ENCODE assay signal across 10 cellular contexts in the genomic region with DNA sequence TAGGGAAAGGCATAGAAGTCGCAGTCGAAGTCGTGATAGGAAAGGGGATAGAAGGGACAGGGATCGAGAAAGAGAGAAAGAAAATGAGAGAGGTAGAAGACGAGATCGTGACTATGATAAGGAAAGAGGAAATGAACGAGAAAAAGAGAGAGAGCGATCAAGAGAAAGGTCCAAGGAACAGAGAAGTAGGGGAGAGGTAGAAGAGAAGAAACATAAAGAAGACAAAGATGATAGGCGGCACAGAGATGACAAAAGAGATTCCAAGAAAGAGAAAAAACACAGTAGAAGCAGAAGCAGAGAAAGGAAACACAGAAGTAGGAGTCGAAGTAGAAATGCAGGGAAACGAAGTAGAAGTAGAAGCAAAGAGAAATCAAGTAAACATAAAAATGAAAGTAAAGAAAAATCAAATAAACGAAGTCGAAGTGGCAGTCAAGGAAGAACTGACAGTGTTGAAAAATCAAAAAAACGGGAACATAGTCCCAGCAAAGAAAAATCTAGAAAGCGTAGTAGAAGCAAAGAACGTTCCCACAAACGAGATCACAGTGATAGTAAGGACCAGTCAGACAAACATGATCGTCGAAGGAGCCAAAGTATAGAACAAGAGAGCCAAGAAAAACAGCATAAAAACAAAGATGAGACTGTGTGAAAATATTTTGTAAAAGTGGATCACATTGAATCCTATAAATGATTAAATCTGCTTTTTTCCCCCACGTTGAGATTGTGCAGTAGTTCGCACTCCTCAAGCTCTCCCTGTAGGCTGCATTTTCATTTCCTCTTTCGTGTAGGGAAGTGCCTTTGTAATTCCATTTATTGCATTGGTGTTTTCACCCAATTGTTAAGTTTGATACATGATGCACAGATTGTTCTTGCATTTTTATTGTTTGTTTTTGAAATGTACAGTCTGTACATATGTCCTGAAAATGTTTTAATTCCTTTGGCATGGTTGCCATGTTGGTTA. TPM values are rescaled to one million over a fixed set of nuclear protein-coding genes. Genes with fewer than 3 reads are reported as not detected.
DNase-seq lines count a peak whose midpoint lies in the region; ATAC-seq and TF ChIP-seq lines count a peak whose summit lies in the region.
"Had no signal": no experiment of that assay in that cellular context is flagged by ENCODE, and none has a peak within 500 bp of the region (broad histone marks: within the 10 kb centered on the region; RNA-seq: fewer than 3 reads in every experiment).

No MANE protein-coding gene starts in this region.

- no peak for DNase-seq in CD4-positive, alpha-beta memory T cell
- DNase-seq in IMR-90 (no peak), naive B cell (no peak), HuH-7 (ENCODE audit: low spot score) (no peak), H4 (ENCODE audit: low spot score) (no peak)
- DNase-seq in activated naive CD4-positive, alpha-beta T cell treated with anti-CD3 and anti-CD28 coated beads, Interleukin-2, amount 50 U/mL, for 72 hours (ENCODE audit: low spot score in 2 of 2) = no peak
- DNase-seq in NK-92 treated with Interleukin-12 subunit alpha and Interleukin-12 subunit beta, amount 100 ng/mL, for 24 hours (lab: John Stamatoyannopoulos, UW) = no peak
- DNase-seq: mesendoderm, NCI-H345 had no signal

- no peak overlapping the region for H4K8ac ChIP-seq in IMR-90 (ENCODE audit: low read depth in 2 of 2, low read length in 2 of 2)

- H3K27ac ChIP-seq in CD4-positive, alpha-beta memory T cell (ENCODE audit: low read depth, low read length) = peak overlapping the region; percentile 27
- no peak overlapping the region for H3K27ac ChIP-seq in IMR-90 (ENCODE audit: insufficient read depth, low read length)

- ATAC-seq in IMR-90 (ENCODE audit: low read depth) = no peak
- ATAC-seq in activated naive CD4-positive, alpha-beta T cell treated with anti-CD3 and anti-CD28 coated beads, Interleukin-2, amount 50 U/mL, for 72 hours = no peak
- peak; percentile 24 to 49 for ATAC-seq in naive B cell (ENCODE audit: low read depth in 2 of 2)

- H3K27me3 Mint-ChIP-seq in CD4-positive, alpha-beta memory T cell = no peaks in the 10 kb centered on the region
- H3K27me3 Mint-ChIP-seq in naive B cell = no peaks in the 10 kb centered on the region

- H3K4me1 ChIP-seq in CD4-positive, alpha-beta memory T cell (ENCODE audit: insufficient read depth, low read length) = peaks cover 86% of the 10 kb centered on the region
- H3K4me1 ChIP-seq in IMR-90 (ENCODE audit: control insufficient read depth, insufficient read depth, low read length) = peaks cover 3% of the 10 kb centered on the region; the same call in 1 of the 2 replicates

- H3K27me3 ChIP-seq in CD4-positive, alpha-beta memory T cell (ENCODE audit: insufficient read depth, low read length) = no peaks in the 10 kb centered on the region
- H3K27me3 ChIP-seq in IMR-90 (ENCODE audit: control insufficient read depth, insufficient read depth, low read length) = no peaks in the 10 kb centered on the region

- H4K5ac ChIP-seq in IMR-90 (ENCODE audit: low read depth, low read length) = no peak overlapping the region

- dilution Hi-C loops in IMR-90 (cut with HindIII; ENCODE audit: low sequenced_read_pairs, unreplicated experiment) = no loop called here

- H3K9me3 Mint-ChIP-seq in CD4-positive, alpha-beta memory T cell = no peaks in the 10 kb centered on the region
- no peaks in the 10 kb centered on the region for H3K9me3 Mint-ChIP-seq in activated naive CD4-positive, alpha-beta T cell treated with anti-CD3 and anti-CD28 coated beads, Interleukin-2, amount 50 U/mL, for 72 hours
- no peaks in the 10 kb centered on the region for H3K9me3 Mint-ChIP-seq in naive B cell

- TSS peak; percentile 73 for BruUV-seq in IMR-90 (replicated peaks; lab: Mats Ljungman, UMichigan)

- intact Hi-C loops in CD4-positive, alpha-beta memory T cell (cut with micrococcal nuclease) = no loop called here
- intact Hi-C loops in IMR-90 (cut with micrococcal nuclease) = loop anchor here (10.0 kb wide), 1 partner anchor 105 kb away; no protein-coding TSS in a partner anchor

- peak overlapping the region; percentile 75 to 89 (median 82) for H3K4me3 Mint-ChIP-seq in CD4-positive, alpha-beta memory T cell
- H3K4me3 Mint-ChIP-seq in naive B cell = no peak overlapping the region

- no peak overlapping the region for H2BK5ac ChIP-seq in IMR-90 (ENCODE audit: low read depth, low read length, poor library complexity, severe bottlenecking)

- 90 to 100% methylated on average over 4 to 11 of the region's 22 CpGs for WGBS in IMR-90 (ENCODE audit: extremely low coverage in 2 of 2, insufficient read length in 1 of 2), 2 experiments

- POLR2A ChIA-PET in CD4-positive, alpha-beta memory T cell (lab: Charles Lee; ENCODE audit: partially characterized antibody) = interaction anchor here (1.3 kb wide), 1 partner anchor 7 kb away, joined by 7 read pairs; a partner anchor contains a TSS
- POLR2A ChIA-PET in IMR-90 (lab: Charles Lee; ENCODE audit: unreplicated experiment) = no interaction called here

- no peak overlapping the region for H2BK20ac ChIP-seq in IMR-90 (ENCODE audit: low read depth, low read length)

- H2AK5ac ChIP-seq in IMR-90 (ENCODE audit: low read depth, low read length) = no peak overlapping the region

- peaks cover 4% of the 10 kb centered on the region; the same call in 1 of the 2 replicates for H3K9me1 ChIP-seq in IMR-90 (ENCODE audit: insufficient read depth, low read length)

- H2BK120ac ChIP-seq in IMR-90 (ENCODE audit: low read depth, low read length) = no peak overlapping the region

- TF ChIP-seq POLR2A in IMR-90 (IDR thresholded peaks at IDR 0.05; ENCODE audit: low read depth, low read length) = no peak

- no peak overlapping the region for H3K14ac ChIP-seq in IMR-90 (replicated peaks; ENCODE audit: low read depth, low read length)

- H3K9me3 ChIP-seq in CD4-positive, alpha-beta memory T cell (ENCODE audit: control insufficient read depth in 1 of 2, low read length in 2 of 2) = no peaks in the 10 kb centered on the region
- H3K9me3 ChIP-seq in IMR-90 (ENCODE audit: control insufficient read depth, insufficient read depth, low read length) = no peaks in the 10 kb centered on the region

- CTCF ChIA-PET in CD4-positive, alpha-beta memory T cell (lab: Charles Lee; ENCODE audit: partially characterized antibody) = no interaction called here
- CTCF ChIA-PET in IMR-90 (lab: Yijun Ruan, JAX) = no interaction called here

- peaks cover 8% of the 10 kb centered on the region for H4K20me1 ChIP-seq in IMR-90 (ENCODE audit: insufficient read depth, low read length)

- no peak overlapping the region for H2AFZ ChIP-seq in IMR-90 (replicated peaks; ENCODE audit: low read length, poor library complexity)

- H3K27ac Mint-ChIP-seq in CD4-positive, alpha-beta memory T cell = peak overlapping the region; percentile 87 to 97 (median 95)
- peak overlapping the region; percentile 3 to 45 for H3K27ac Mint-ChIP-seq in activated naive CD4-positive, alpha-beta T cell treated with anti-CD3 and anti-CD28 coated beads, Interleukin-2, amount 50 U/mL, for 72 hours
- peak overlapping the region; percentile 20 to 71 (median 46) for H3K27ac Mint-ChIP-seq in naive B cell

- peaks cover 61 to 72% of the 10 kb centered on the region in 2 donors for H3K36me3 Mint-ChIP-seq in CD4-positive, alpha-beta memory T cell
- peaks cover 28 to 50% of the 10 kb centered on the region in 2 donors for H3K36me3 Mint-ChIP-seq in activated naive CD4-positive, alpha-beta T cell treated with anti-CD3 and anti-CD28 coated beads, Interleukin-2, amount 50 U/mL, for 72 hours
- H3K36me3 Mint-ChIP-seq in naive B cell = peaks cover 17 to 38% of the 10 kb centered on the region in 2 donors

- in situ Hi-C loops in IMR-90 (cut with MboI; ENCODE audit: low sequenced_read_pairs) = loop anchor here (10.0 kb wide), 1 partner anchor 195 kb away; no protein-coding TSS in a partner anchor

- peaks cover 55% of the 10 kb centered on the region for H3K36me3 ChIP-seq in CD4-positive, alpha-beta memory T cell (ENCODE audit: insufficient read depth, low read length)
- peaks cover 28% of the 10 kb centered on the region for H3K36me3 ChIP-seq in IMR-90 (ENCODE audit: control insufficient read depth, insufficient read depth, low read length)

- H2BK15ac ChIP-seq in IMR-90 (ENCODE audit: low read depth, low read length) = no peak overlapping the region

- no peak overlapping the region for H3K23ac ChIP-seq in IMR-90 (ENCODE audit: low read depth, low read length)

- TF ChIP-seq CTCF in IMR-90 (conservative IDR thresholded peaks at IDR 0.05; ENCODE audit: low read depth, low read length) = no peak

- TF ChIP-seq RAD21 in IMR-90 (IDR thresholded peaks at IDR 0.05; ENCODE audit: low read length) = no peak

- H3K4me1 Mint-ChIP-seq in CD4-positive, alpha-beta memory T cell = peaks cover 45 to 83% (median 65%) of the 10 kb centered on the region in 4 donors
- peaks cover 20 to 26% (median 21%) of the 10 kb centered on the region in 3 donors for H3K4me1 Mint-ChIP-seq in naive B cell

- H3K4ac ChIP-seq in IMR-90 (ENCODE audit: low read depth, low read length) = no peak overlapping the region

- H3K79me1 ChIP-seq in IMR-90 (ENCODE audit: low read depth in 1 of 2, low read length in 2 of 2) = peaks cover 11 to 23% of the 10 kb centered on the region in 2 experiments

- no peak overlapping the region for H3K4me3 ChIP-seq in CD4-positive, alpha-beta memory T cell (ENCODE audit: low read length in 2 of 2)
- H3K4me3 ChIP-seq in IMR-90 (ENCODE audit: insufficient read depth, low read depth, low read length) = no peak overlapping the region

- no peak overlapping the region for H3K18ac ChIP-seq in IMR-90 (ENCODE audit: low read depth, low read length)

- H2AK9ac ChIP-seq in IMR-90 (replicated peaks; ENCODE audit: low read depth, low read length, poor library complexity) = no peak overlapping the region

- H3K4me2 ChIP-seq in IMR-90 (ENCODE audit: low read depth, low read length) = no peak overlapping the region

- no peak overlapping the region for H3K56ac ChIP-seq in IMR-90 (ENCODE audit: extremely low read depth, insufficient read depth, low read length)

- H3K9ac ChIP-seq in IMR-90 (ENCODE audit: low read depth, low read length) = no peak overlapping the region

- H4K91ac ChIP-seq in IMR-90 (ENCODE audit: insufficient read depth, low read depth, low read length) = no peak overlapping the region

RNA-seq across cellular contexts. Expression of a gene that starts 7.5 kb away (rescaled TPM):
- total RNA-seq in CD4-positive, alpha-beta memory T cell = 100 to 1,000 TPM; 124 to 126 TPM
- 10 to 100 TPM; 11.9 to 35.8 TPM for polyA plus RNA-seq in CD4-positive, alpha-beta memory T cell
- 9.0 and 15.0 TPM in 2 replicates for total RNA-seq in IMR-90 (2012; rRNA removed)
- polyA plus RNA-seq in IMR-90 (2012; rRNA removed) = 15.5 and 19.3 TPM in 2 replicates
- polyA plus RNA-seq in IMR-90 (2012; cell fraction: cytosol; rRNA removed) = 3.9 and 6.9 TPM in 2 replicates
- polyA plus RNA-seq in IMR-90 (2012; cell fraction: nucleus; rRNA removed; ENCODE audit: low replicate concordance) = 35.6 and 60.1 TPM in 2 replicates
- total RNA-seq in activated naive CD4-positive, alpha-beta T cell treated with anti-CD3 and anti-CD28 coated beads, Interleukin-2, amount 50 U/mL, for 72 hours = 10 to 100 TPM; 64.5 to 69.4 TPM
- polyA plus RNA-seq in naive B cell (ENCODE audit: low read depth in 6 of 6) = 10 to 100 TPM; 19.7 to 38.7 (median 21.1) TPM
- 5.3 and 7.6 TPM in 2 replicates for total RNA-seq in H4 (2014; rRNA removed; shearing (Covaris generic))

RNA-seq across cellular contexts. Expression of a gene that starts 13.1 kb away (rescaled TPM):
- total RNA-seq in CD4-positive, alpha-beta memory T cell = under 1 TPM; 0.17 TPM
- under 1 TPM in 1 of 2 donors, not detected in 1; 0.10 TPM for polyA plus RNA-seq in CD4-positive, alpha-beta memory T cell
- under 0.01 TPM in 1 of 2 replicates, not detected in the other for total RNA-seq in IMR-90 (2012; rRNA removed)
- polyA plus RNA-seq in IMR-90 (2012; rRNA removed) (0.06 TPM in 1 of 2 replicates, not detected in the other), naive B cell (ENCODE audit: low read depth in 6 of 6) (under 1 TPM in 1 of 6 donors, not detected in 5; 0.11 TPM)
- polyA plus RNA-seq in IMR-90 (2012; cell fraction: cytosol; rRNA removed) = 0.01 and 0.04 TPM in 2 replicates
- 0.08 TPM in 2 replicates for polyA plus RNA-seq in IMR-90 (2012; cell fraction: nucleus; rRNA removed; ENCODE audit: low replicate concordance)
- total RNA-seq in activated naive CD4-positive, alpha-beta T cell treated with anti-CD3 and anti-CD28 coated beads, Interleukin-2, amount 50 U/mL, for 72 hours = under 1 TPM; 0.07 to 0.31 TPM
- not detected in 2 replicates for total RNA-seq in H4 (2014; rRNA removed; shearing (Covaris generic))
- total RNA-seq: posterior vena cava had no signal

RNA-seq across cellular contexts. Expression of a gene that starts 38.8 kb away (rescaled TPM):
- total RNA-seq in CD4-positive, alpha-beta memory T cell = 10 to 100 TPM; 19.1 to 19.3 TPM
- polyA plus RNA-seq in CD4-positive, alpha-beta memory T cell = 10 to 100 TPM; 33.4 to 33.9 TPM
- 0.28 and 0.54 TPM in 2 replicates for total RNA-seq in IMR-90 (2012; rRNA removed)
- polyA plus RNA-seq in IMR-90 (2012; rRNA removed) (0.43 and 0.67 TPM in 2 replicates), naive B cell (ENCODE audit: low read depth in 6 of 6) (10 to 100 TPM in 3 of 6 donors, 1 to 10 TPM in 3; 3.2 to 14.6 (median 9.1) TPM)
- polyA plus RNA-seq in IMR-90 (2012; cell fraction: cytosol; rRNA removed) = 0.09 and 0.54 TPM in 2 replicates
- polyA plus RNA-seq in IMR-90 (2012; cell fraction: nucleus; rRNA removed; ENCODE audit: low replicate concordance) = 0.09 and 0.69 TPM in 2 replicates
- total RNA-seq in activated naive CD4-positive, alpha-beta T cell treated with anti-CD3 and anti-CD28 coated beads, Interleukin-2, amount 50 U/mL, for 72 hours = 10 to 100 TPM; 14.3 to 14.5 TPM
- not detected in 2 replicates for total RNA-seq in H4 (2014; rRNA removed; shearing (Covaris generic))

RNA-seq across cellular contexts. Expression of a gene that starts 46.8 kb away (rescaled TPM):
- 10 to 100 TPM; 90.9 to 92.5 TPM for total RNA-seq in CD4-positive, alpha-beta memory T cell
- 10 to 100 TPM; 69.0 to 74.1 TPM for polyA plus RNA-seq in CD4-positive, alpha-beta memory T cell
- 19.7 and 38.3 TPM in 2 replicates for total RNA-seq in IMR-90 (2012; rRNA removed)
- polyA plus RNA-seq in IMR-90 (2012; rRNA removed) = 14.2 and 19.1 TPM in 2 replicates
- polyA plus RNA-seq in IMR-90 (2012; cell fraction: cytosol; rRNA removed) = 2.3 and 4.0 TPM in 2 replicates
- 13.0 and 19.9 TPM in 2 replicates for polyA plus RNA-seq in IMR-90 (2012; cell fraction: nucleus; rRNA removed; ENCODE audit: low replicate concordance)
- 10 to 100 TPM; 34.8 to 44.4 TPM for total RNA-seq in activated naive CD4-positive, alpha-beta T cell treated with anti-CD3 and anti-CD28 coated beads, Interleukin-2, amount 50 U/mL, for 72 hours
- 10 to 100 TPM; 40.5 to 52.0 (median 44.2) TPM for polyA plus RNA-seq in naive B cell (ENCODE audit: low read depth in 6 of 6)
- total RNA-seq in H4 (2014; rRNA removed; shearing (Covaris generic)) = 30.9 and 38.1 TPM in 2 replicates

Comparison
In these comparisons a context has a peak if more than half of its experiments do, and no peak if none do; other contexts are left out.
1. H3K27ac Mint-ChIP-seq: peak in every context shown above with its lines; median percentile 95 in CD4-positive, alpha-beta memory T cell; 46 in naive B cell; 24 in activated naive CD4-positive, alpha-beta T cell treated with anti-CD3 and anti-CD28 coated beads, Interleukin-2, amount 50 U/mL, for 72 hours.
2. H3K4me3 Mint-ChIP-seq: peak in CD4-positive, alpha-beta memory T cell (8 of 8); none in naive B cell (0 of 8).
3. ATAC-seq: peak in naive B cell (2 of 2); none in IMR-90 (single experiment) and activated naive CD4-positive, alpha-beta T cell treated with anti-CD3 and anti-CD28 coated beads, Interleukin-2, amount 50 U/mL, for 72 hours (0 of 2).